1 cellular context compared by ENCODE assay signal in genomic region chr1:157829711-157830110, GRCh38.
TF ChIP-seq lines count a peak whose summit lies in the region.

No MANE protein-coding gene starts in this region.

TF ChIP-seq in GM12878, 131 proteins besides CTCF, POLR2A, EP300 and RAD21 (continued from another document):
- no peak for TF ChIP-seq CEBPZ (IDR thresholded peaks at IDR 0.05; ENCODE audit: low read depth, low read length)
- no peak for TF ChIP-seq HSF1 (IDR thresholded peaks at IDR 0.05; ENCODE audit: low read depth, low read length)
- peak; percentile 36; the same call in 1 of the 2 replicates for TF ChIP-seq CREM (IDR thresholded peaks at IDR 0.05; ENCODE audit: low read depth)
- TF ChIP-seq YY1 (IDR thresholded peaks at IDR 0.05; ENCODE audit: low read depth, low read length): no peak
- TF ChIP-seq ZNF687 (IDR thresholded peaks at IDR 0.05): no peak
- no peak for TF ChIP-seq RBBP5 (conservative IDR thresholded peaks at IDR 0.05)
- no peak for TF ChIP-seq BCLAF1 (IDR thresholded peaks at IDR 0.05)
- no peak for TF ChIP-seq CHD1 (IDR thresholded peaks at IDR 0.05; ENCODE audit: low read depth, low read length)
- TF ChIP-seq POLR2AphosphoS2 (IDR thresholded peaks at IDR 0.05; ENCODE audit: low read depth, low read length): no peak
- no peak for TF ChIP-seq SIN3A (IDR thresholded peaks at IDR 0.05; ENCODE audit: low read depth, low read length)
- TF ChIP-seq CBX5 (IDR thresholded peaks at IDR 0.05; ENCODE audit: low read depth): no peak
- TF ChIP-seq MEF2A (IDR thresholded peaks at IDR 0.05; ENCODE audit: insufficient read depth, low read depth, low read length): peak; percentile 77; the same call in 1 of the 2 replicates
- TF ChIP-seq RUNX3 (IDR thresholded peaks at IDR 0.05; ENCODE audit: low read length): peak; percentile 81
- TF ChIP-seq ZNF207 (IDR thresholded peaks at IDR 0.05; ENCODE audit: borderline replicate concordance): no peak
- TF ChIP-seq SIX5 (IDR thresholded peaks at IDR 0.05; ENCODE audit: low read depth, low read length, severe bottlenecking): no peak
- TF ChIP-seq MTA2 (IDR thresholded peaks at IDR 0.05; ENCODE audit: low read depth): no peak
- no peak for TF ChIP-seq MLLT1 (IDR thresholded peaks at IDR 0.05)
- TF ChIP-seq IKZF2 (IDR thresholded peaks at IDR 0.05): peak; percentile 35 to 51; a peak in 2 of 4 replicates
- TF ChIP-seq SKIL (IDR thresholded peaks at IDR 0.05; ENCODE audit: low read depth, poor library complexity, severe bottlenecking): no peak
- TF ChIP-seq KDM1A (IDR thresholded peaks at IDR 0.05; ENCODE audit: borderline replicate concordance): no peak
